ENCODE assay signal across 1 cellular context in the genomic region with DNA sequence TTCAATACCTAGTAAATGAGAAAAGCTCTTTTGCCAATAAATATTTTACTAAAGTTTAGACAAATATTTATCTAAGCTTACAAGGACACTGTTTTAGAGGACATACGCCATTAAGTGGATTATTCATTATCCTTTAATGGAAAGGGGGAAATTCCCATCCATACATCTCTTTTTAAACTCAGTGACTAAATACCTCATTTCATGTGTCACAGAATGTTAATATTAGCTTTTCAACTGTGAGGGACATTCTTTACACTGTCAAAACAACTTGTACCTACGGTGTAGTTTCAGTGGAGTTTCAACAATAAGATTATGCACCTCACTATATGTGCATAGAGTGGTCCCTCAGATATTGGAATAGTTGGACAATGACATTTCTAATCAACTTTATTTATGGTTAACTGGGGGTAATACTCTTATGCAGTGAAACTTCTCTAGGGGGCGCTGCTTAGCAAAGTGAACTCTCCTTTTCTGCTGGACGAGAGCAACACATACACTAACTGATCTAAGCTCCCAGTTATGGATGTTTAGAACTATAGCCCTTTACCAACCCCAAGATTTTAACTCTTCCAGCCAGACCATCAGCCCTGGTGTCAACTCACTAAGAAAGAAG.
TF ChIP-seq lines count a peak whose summit lies in the region.

No MANE protein-coding gene starts in this region.

TF ChIP-seq in GM23338, 12 proteins besides CTCF, POLR2A, EP300 and RAD21 (continued from another document):
- TF ChIP-seq, protein P1, sequence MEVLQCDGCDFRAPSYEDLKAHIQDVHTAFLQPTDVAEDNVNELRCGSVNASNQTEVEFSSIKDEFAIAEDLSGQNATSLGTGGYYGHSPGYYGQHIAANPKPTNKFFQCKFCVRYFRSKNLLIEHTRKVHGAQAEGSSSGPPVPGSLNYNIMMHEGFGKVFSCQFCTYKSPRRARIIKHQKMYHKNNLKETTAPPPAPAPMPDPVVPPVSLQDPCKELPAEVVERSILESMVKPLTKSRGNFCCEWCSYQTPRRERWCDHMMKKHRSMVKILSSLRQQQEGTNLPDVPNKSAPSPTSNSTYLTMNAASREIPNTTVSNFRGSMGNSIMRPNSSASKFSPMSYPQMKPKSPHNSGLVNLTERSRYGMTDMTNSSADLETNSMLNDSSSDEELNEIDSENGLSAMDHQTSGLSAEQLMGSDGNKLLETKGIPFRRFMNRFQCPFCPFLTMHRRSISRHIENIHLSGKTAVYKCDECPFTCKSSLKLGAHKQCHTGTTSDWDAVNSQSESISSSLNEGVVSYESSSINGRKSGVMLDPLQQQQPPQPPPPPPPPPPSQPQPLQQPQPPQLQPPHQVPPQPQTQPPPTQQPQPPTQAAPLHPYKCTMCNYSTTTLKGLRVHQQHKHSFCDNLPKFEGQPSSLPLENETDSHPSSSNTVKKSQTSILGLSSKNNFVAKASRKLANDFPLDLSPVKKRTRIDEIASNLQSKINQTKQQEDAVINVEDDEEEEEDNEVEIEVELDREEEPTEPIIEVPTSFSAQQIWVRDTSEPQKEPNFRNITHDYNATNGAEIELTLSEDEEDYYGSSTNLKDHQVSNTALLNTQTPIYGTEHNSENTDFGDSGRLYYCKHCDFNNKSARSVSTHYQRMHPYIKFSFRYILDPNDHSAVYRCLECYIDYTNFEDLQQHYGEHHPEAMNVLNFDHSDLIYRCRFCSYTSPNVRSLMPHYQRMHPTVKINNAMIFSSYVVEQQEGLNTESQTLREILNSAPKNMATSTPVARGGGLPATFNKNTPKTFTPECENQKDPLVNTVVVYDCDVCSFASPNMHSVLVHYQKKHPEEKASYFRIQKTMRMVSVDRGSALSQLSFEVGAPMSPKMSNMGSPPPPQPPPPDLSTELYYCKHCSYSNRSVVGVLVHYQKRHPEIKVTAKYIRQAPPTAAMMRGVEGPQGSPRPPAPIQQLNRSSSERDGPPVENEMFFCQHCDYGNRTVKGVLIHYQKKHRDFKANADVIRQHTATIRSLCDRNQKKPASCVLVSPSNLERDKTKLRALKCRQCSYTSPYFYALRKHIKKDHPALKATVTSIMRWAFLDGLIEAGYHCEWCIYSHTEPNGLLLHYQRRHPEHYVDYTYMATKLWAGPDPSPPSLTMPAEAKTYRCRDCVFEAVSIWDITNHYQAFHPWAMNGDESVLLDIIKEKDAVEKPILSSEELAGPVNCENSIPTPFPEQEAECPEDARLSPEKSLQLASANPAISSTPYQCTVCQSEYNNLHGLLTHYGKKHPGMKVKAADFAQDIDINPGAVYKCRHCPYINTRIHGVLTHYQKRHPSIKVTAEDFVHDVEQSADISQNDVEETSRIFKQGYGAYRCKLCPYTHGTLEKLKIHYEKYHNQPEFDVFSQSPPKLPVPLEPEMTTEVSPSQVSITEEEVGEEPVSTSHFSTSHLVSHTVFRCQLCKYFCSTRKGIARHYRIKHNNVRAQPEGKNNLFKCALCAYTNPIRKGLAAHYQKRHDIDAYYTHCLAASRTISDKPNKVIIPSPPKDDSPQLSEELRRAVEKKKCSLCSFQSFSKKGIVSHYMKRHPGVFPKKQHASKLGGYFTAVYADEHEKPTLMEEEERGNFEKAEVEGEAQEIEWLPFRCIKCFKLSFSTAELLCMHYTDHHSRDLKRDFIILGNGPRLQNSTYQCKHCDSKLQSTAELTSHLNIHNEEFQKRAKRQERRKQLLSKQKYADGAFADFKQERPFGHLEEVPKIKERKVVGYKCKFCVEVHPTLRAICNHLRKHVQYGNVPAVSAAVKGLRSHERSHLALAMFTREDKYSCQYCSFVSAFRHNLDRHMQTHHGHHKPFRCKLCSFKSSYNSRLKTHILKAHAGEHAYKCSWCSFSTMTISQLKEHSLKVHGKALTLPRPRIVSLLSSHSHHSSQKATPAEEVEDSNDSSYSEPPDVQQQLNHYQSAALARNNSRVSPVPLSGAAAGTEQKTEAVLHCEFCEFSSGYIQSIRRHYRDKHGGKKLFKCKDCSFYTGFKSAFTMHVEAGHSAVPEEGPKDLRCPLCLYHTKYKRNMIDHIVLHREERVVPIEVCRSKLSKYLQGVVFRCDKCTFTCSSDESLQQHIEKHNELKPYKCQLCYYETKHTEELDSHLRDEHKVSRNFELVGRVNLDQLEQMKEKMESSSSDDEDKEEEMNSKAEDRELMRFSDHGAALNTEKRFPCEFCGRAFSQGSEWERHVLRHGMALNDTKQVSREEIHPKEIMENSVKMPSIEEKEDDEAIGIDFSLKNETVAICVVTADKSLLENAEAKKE (CRISPR knock-in tag; IDR thresholded peaks at IDR 0.05) = no peak
- TF ChIP-seq, protein P2, sequence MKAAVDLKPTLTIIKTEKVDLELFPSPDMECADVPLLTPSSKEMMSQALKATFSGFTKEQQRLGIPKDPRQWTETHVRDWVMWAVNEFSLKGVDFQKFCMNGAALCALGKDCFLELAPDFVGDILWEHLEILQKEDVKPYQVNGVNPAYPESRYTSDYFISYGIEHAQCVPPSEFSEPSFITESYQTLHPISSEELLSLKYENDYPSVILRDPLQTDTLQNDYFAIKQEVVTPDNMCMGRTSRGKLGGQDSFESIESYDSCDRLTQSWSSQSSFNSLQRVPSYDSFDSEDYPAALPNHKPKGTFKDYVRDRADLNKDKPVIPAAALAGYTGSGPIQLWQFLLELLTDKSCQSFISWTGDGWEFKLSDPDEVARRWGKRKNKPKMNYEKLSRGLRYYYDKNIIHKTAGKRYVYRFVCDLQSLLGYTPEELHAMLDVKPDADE (IDR thresholded peaks at IDR 0.05) = no peak
- TF ChIP-seq STAT1 (IDR thresholded peaks at IDR 0.05; ENCODE audit: unreplicated experiment) (no peak), CREB1 (CRISPR knock-in tag; IDR thresholded peaks at IDR 0.05; ENCODE audit: low read depth) (no peak), EZH2 (IDR thresholded peaks at IDR 0.05; ENCODE audit: low read depth, unreplicated experiment) (no peak), NANOG (IDR thresholded peaks at IDR 0.05; ENCODE audit: borderline replicate concordance) (no peak), ZNF114 (CRISPR knock-in tag; IDR thresholded peaks at IDR 0.05) (no peak), JUNB (IDR thresholded peaks at IDR 0.05; ENCODE audit: unreplicated experiment) (no peak), EZH2phosphoT487 (IDR thresholded peaks at IDR 0.05; ENCODE audit: unreplicated experiment) (no peak), ZNF331 (CRISPR knock-in tag; IDR thresholded peaks at IDR 0.05; ENCODE audit: low read depth) (no peak)
- TF ChIP-seq, protein P3, sequence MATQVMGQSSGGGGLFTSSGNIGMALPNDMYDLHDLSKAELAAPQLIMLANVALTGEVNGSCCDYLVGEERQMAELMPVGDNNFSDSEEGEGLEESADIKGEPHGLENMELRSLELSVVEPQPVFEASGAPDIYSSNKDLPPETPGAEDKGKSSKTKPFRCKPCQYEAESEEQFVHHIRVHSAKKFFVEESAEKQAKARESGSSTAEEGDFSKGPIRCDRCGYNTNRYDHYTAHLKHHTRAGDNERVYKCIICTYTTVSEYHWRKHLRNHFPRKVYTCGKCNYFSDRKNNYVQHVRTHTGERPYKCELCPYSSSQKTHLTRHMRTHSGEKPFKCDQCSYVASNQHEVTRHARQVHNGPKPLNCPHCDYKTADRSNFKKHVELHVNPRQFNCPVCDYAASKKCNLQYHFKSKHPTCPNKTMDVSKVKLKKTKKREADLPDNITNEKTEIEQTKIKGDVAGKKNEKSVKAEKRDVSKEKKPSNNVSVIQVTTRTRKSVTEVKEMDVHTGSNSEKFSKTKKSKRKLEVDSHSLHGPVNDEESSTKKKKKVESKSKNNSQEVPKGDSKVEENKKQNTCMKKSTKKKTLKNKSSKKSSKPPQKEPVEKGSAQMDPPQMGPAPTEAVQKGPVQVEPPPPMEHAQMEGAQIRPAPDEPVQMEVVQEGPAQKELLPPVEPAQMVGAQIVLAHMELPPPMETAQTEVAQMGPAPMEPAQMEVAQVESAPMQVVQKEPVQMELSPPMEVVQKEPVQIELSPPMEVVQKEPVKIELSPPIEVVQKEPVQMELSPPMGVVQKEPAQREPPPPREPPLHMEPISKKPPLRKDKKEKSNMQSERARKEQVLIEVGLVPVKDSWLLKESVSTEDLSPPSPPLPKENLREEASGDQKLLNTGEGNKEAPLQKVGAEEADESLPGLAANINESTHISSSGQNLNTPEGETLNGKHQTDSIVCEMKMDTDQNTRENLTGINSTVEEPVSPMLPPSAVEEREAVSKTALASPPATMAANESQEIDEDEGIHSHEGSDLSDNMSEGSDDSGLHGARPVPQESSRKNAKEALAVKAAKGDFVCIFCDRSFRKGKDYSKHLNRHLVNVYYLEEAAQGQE (IDR thresholded peaks at IDR 0.05; ENCODE audit: unreplicated experiment) = no peak
